12 cellular contexts compared by ENCODE assay signal in genomic region chr9:129506892-129507291, GRCh38.
DNase-seq lines count a peak whose midpoint lies in the region; ATAC-seq and TF ChIP-seq lines count a peak whose summit lies in the region.
"Had no signal": no experiment of that assay in that cellular context is flagged by ENCODE, and none has a peak within 500 bp of the region (broad histone marks: within the 10 kb centered on the region; RNA-seq: fewer than 3 reads in every experiment).

No MANE protein-coding gene starts in this region.

- TF ChIP-seq POLR2A in stomach (IDR thresholded peaks at IDR 0.05): no peak

- no peak overlapping the region for H3K4me2 ChIP-seq in GM23248 (ENCODE audit: unreplicated experiment)
- no peak overlapping the region for H3K4me2 ChIP-seq in osteoblast (ENCODE audit: insufficient read depth, low read length)

- no peaks in the 10 kb centered on the region for H3K27me3 Mint-ChIP-seq in activated CD4-positive, alpha-beta memory T cell treated with anti-CD3 and anti-CD28 coated beads for 36 hours

- no peaks in the 10 kb centered on the region for H3K9me3 Mint-ChIP-seq in activated CD4-positive, alpha-beta memory T cell treated with anti-CD3 and anti-CD28 coated beads for 36 hours
- H3K9me3 Mint-ChIP-seq: activated T-helper 1 cell treated with anti-CD3 and anti-CD28 coated beads, Interleukin-12 subunit alpha, Interleukin-12 subunit beta, Interleukin-2, Interleukin-4 antibody, amounts not matched to agents 30 ng/mL and 10 ng/mL and 1 ng/mL, durations not matched to agents 14 hours and 24 hours and 36 hours; CD8-positive, alpha-beta T cell had no signal

- CTCF ChIA-PET in activated CD4-positive, alpha-beta memory T cell treated with anti-CD3 and anti-CD28 coated beads for 36 hours (lab: Charles Lee): no interaction called here

- H3F3A ChIP-seq in GM23248 (ENCODE audit: insufficient read depth): peaks cover 20% of the 10 kb centered on the region

- no peaks in the 10 kb centered on the region for H3K9me2 ChIP-seq in GM23248 (ENCODE audit: insufficient read depth)

- H3K36me3 ChIP-seq in GM23248 (ENCODE audit: low read depth) (no peaks in the 10 kb centered on the region), SJSA1 (peaks cover 5% of the 10 kb centered on the region; the same call in 1 of the 2 replicates), osteoblast (ENCODE audit: insufficient read depth, low read length) (no peaks in the 10 kb centered on the region), stomach (peaks cover 4 to 27% (median 17%) of the 10 kb centered on the region in 4 donors)
- H3K36me3 ChIP-seq: SJCRH30 had no signal

- H3K79me2 ChIP-seq in GM23248 (ENCODE audit: insufficient read depth) (no peaks in the 10 kb centered on the region), osteoblast (ENCODE audit: insufficient read depth, low read length) (no peaks in the 10 kb centered on the region)

- DNase-seq in GM23248 (peak; percentile 59), SJSA1 (ENCODE audit: low read depth in 1 of 2, low spot score in 2 of 2) (no peak), fibroblast of pulmonary artery (ENCODE audit: low read depth) (peak; percentile 70), osteoblast (ENCODE audit: insufficient read length, low spot score, missing footprints) (no peak), stomach (no peak), SIG-M5 (lab: John Stamatoyannopoulos, UW) (no peak)
- DNase-seq in activated CD4-positive, alpha-beta memory T cell treated with anti-CD3 and anti-CD28 coated beads for 36 hours: no peak
- DNase-seq: CD8-positive, alpha-beta T cell; NCI-H510A treated with DMSO at 0.1 percent for 48 hours had no signal

- H3K9me3 ChIP-seq in GM23248 (ENCODE audit: low read depth) (no peaks in the 10 kb centered on the region), SJSA1 (replicated peaks) (peaks cover 10% of the 10 kb centered on the region), osteoblast (ENCODE audit: low read depth, low read length) (peaks cover 18% of the 10 kb centered on the region), stomach (peaks cover 0 to 7% (median 3%) of the 10 kb centered on the region in 4 donors)
- H3K9me3 ChIP-seq: SJCRH30 had no signal

- TF ChIP-seq CTCF in fibroblast of pulmonary artery (IDR thresholded peaks at IDR 0.05; ENCODE audit: low read length, missing control alignments) (no peak), osteoblast (IDR thresholded peaks at IDR 0.05; ENCODE audit: extremely low read depth, low read depth, low read length) (no peak), stomach (IDR thresholded peaks at IDR 0.05) (no peak)

- H3K4me3 Mint-ChIP-seq in activated CD4-positive, alpha-beta memory T cell treated with anti-CD3 and anti-CD28 coated beads for 36 hours: no peak overlapping the region
- H3K4me3 Mint-ChIP-seq: activated T-helper 1 cell treated with anti-CD3 and anti-CD28 coated beads, Interleukin-12 subunit alpha, Interleukin-12 subunit beta, Interleukin-2, Interleukin-4 antibody, amounts not matched to agents 30 ng/mL and 10 ng/mL and 1 ng/mL, durations not matched to agents 14 hours and 24 hours and 36 hours; CD8-positive, alpha-beta T cell had no signal

- H3K36me3 Mint-ChIP-seq in activated CD4-positive, alpha-beta memory T cell treated with anti-CD3 and anti-CD28 coated beads for 36 hours: peaks cover 13% of the 10 kb centered on the region
- H3K36me3 Mint-ChIP-seq: CD8-positive, alpha-beta T cell had no signal

- no peak for ATAC-seq in GM21619 (IDR thresholded peaks at IDR 0.05; ENCODE audit: unreplicated experiment)
- ATAC-seq: CD8-positive, alpha-beta T cell had no signal

- H2AFZ ChIP-seq in GM23248 (no peak overlapping the region), osteoblast (ENCODE audit: low read length) (no peak overlapping the region)

- TF ChIP-seq EP300 in stomach (IDR thresholded peaks at IDR 0.05): no peak

- no peaks in the 10 kb centered on the region for H3K27me3 ChIP-seq in GM23248 (replicated peaks; ENCODE audit: insufficient read depth)
- no peaks in the 10 kb centered on the region for H3K27me3 ChIP-seq in SJSA1 (replicated peaks)
- H3K27me3 ChIP-seq in osteoblast (ENCODE audit: insufficient read depth, low read length): no peaks in the 10 kb centered on the region
- no peaks in the 10 kb centered on the region for H3K27me3 ChIP-seq in stomach
- H3K27me3 ChIP-seq: SJCRH30 had no signal

- WGBS in GM23248 (ENCODE audit: low coverage in 1 of 2, low lambda C conversion rate in 2 of 2, missing lambda C conversion rate in 2 of 2), 2 experiments: 41 to 49% methylated on average over 6 of the region's 6 CpGs
- 50 to 64% (median 55%) methylated on average over 5 to 6 of the region's 6 CpGs for WGBS in stomach, 5 donors

- no peak overlapping the region for H3K27ac ChIP-seq in GM23248
- H3K27ac ChIP-seq in SJSA1: 0 out of 2 replicates have a peak overlapping the region, but pooled peaks have one; percentile 1
- H3K27ac ChIP-seq in osteoblast (ENCODE audit: low read depth, low read length): peak overlapping the region; percentile 7
- H3K27ac ChIP-seq in stomach: peak overlapping the region in 1 of 5 donors; percentile 9
- H3K27ac ChIP-seq: SJCRH30 had no signal

- no peak overlapping the region for H3K27ac Mint-ChIP-seq in activated CD4-positive, alpha-beta memory T cell treated with anti-CD3 and anti-CD28 coated beads for 36 hours
- H3K27ac Mint-ChIP-seq: activated T-helper 1 cell treated with anti-CD3 and anti-CD28 coated beads, Interleukin-12 subunit alpha, Interleukin-12 subunit beta, Interleukin-2, Interleukin-4 antibody, amounts not matched to agents 30 ng/mL and 10 ng/mL and 1 ng/mL, durations not matched to agents 14 hours and 24 hours and 36 hours; CD8-positive, alpha-beta T cell had no signal

- H3K4me1 Mint-ChIP-seq in activated CD4-positive, alpha-beta memory T cell treated with anti-CD3 and anti-CD28 coated beads for 36 hours (ENCODE audit: low read depth): peaks cover 17% of the 10 kb centered on the region

- H4K20me1 ChIP-seq in GM23248 (ENCODE audit: insufficient read depth): no peaks in the 10 kb centered on the region
- no peaks in the 10 kb centered on the region for H4K20me1 ChIP-seq in osteoblast (ENCODE audit: insufficient read depth, low read length)

- H3K4me3 ChIP-seq in GM23248 (no peak overlapping the region), SJSA1 (no peak overlapping the region), fibroblast of pulmonary artery (replicated peaks; ENCODE audit: low read depth, low read length) (no peak overlapping the region), osteoblast (ENCODE audit: insufficient read depth, low read length) (no peak overlapping the region), stomach (no peak overlapping the region)
- H3K4me3 ChIP-seq: SJCRH30 had no signal

- intact Hi-C loops in stomach (cut with DNase I; ENCODE audit: low total_unique reads): no loop called here
- intact Hi-C loops in activated CD4-positive, alpha-beta memory T cell treated with anti-CD3 and anti-CD28 coated beads for 36 hours (cut with micrococcal nuclease): no loop called here

- POLR2A ChIA-PET in activated CD4-positive, alpha-beta memory T cell treated with anti-CD3 and anti-CD28 coated beads for 36 hours (lab: Charles Lee): interaction anchor here (1.9 kb wide), 1 partner anchor 14 kb away, joined by 5 read pairs; no protein-coding TSS in a partner anchor

- peaks cover 10% of the 10 kb centered on the region; the same call in 1 of the 2 replicates for H3K4me1 ChIP-seq in GM23248 (ENCODE audit: insufficient read depth)
- H3K4me1 ChIP-seq in SJSA1 (replicated peaks): peaks cover 18% of the 10 kb centered on the region
- peaks cover 12% of the 10 kb centered on the region for H3K4me1 ChIP-seq in osteoblast (ENCODE audit: insufficient read depth, low read length)
- peaks cover 0 to 16% (median 3%) of the 10 kb centered on the region in 4 donors for H3K4me1 ChIP-seq in stomach

- in situ Hi-C loops in GM23248 (cut with MboI): no loop called here

- H3K9ac ChIP-seq in GM23248: no peak overlapping the region

Comparison
In these comparisons a context has a peak if more than half of its experiments do, and no peak if none do; other contexts are left out.
1. DNase-seq: peak in GM23248 (single experiment) and fibroblast of pulmonary artery (single experiment); none in SJSA1 (0 of 2), osteoblast (single experiment), stomach (single experiment), activated CD4-positive, alpha-beta memory T cell treated with anti-CD3 and anti-CD28 coated beads for 36 hours (single experiment) and SIG-M5 (single experiment).